20 cellular contexts compared by ENCODE assay signal in genomic region chrX:70553516-70553915, GRCh38.
A peak's percentile ranks its signal among the peaks of the same experiment; 100 is the strongest.
DNase-seq lines count a peak whose midpoint lies in the region; ATAC-seq, FAIRE-seq and TF ChIP-seq lines count a peak whose summit lies in the region.
"Had no signal": no experiment of that assay in that cellular context is flagged by ENCODE, and none has a peak within 500 bp of the region (broad histone marks: within the 10 kb centered on the region; RNA-seq: fewer than 3 reads in every experiment).

No MANE protein-coding gene starts in this region.

- H3K27ac ChIP-seq in A549 = peak overlapping the region; percentile 67 to 74; a peak in 4 of 6 replicates
- H3K27ac ChIP-seq in PC-9 = peak overlapping the region; percentile 66
- H3K27ac ChIP-seq: heart left ventricle, right atrium auricular region had no signal

- peak overlapping the region; percentile 71 for H2AFZ ChIP-seq in PC-9

- no peaks in the 10 kb centered on the region for H3K27me3 ChIP-seq in PC-9 (ENCODE audit: insufficient read depth, low read depth)
- H3K27me3 ChIP-seq: heart left ventricle, right atrium auricular region had no signal

- peak overlapping the region; percentile 34; the same call in 1 of the 3 replicates for H3K4me2 ChIP-seq in A549
- peak overlapping the region; percentile 49 for H3K4me2 ChIP-seq in PC-9

- no peaks in the 10 kb centered on the region for H3K9me2 ChIP-seq in PC-9 (ENCODE audit: insufficient read depth)

- peaks cover 0 to 7% (median 3%) of the 10 kb centered on the region in 3 donors for H3K27me3 Mint-ChIP-seq in immature natural killer cell (ENCODE audit: low read depth in 3 of 3)
- H3K27me3 Mint-ChIP-seq: IgD-negative memory B cell had no signal

- no peaks in the 10 kb centered on the region for H3K4me1 Mint-ChIP-seq in immature natural killer cell
- H3K4me1 Mint-ChIP-seq: IgD-negative memory B cell had no signal

- H3K79me2 ChIP-seq in PC-9 (ENCODE audit: low read depth) = no peaks in the 10 kb centered on the region

- H3K36me3 ChIP-seq in PC-9 (ENCODE audit: low read depth) = no peaks in the 10 kb centered on the region
- H3K36me3 ChIP-seq: heart left ventricle, right atrium auricular region had no signal

- intact Hi-C loops in PC-9 (cut with micrococcal nuclease; ENCODE audit: unreplicated experiment) = loop anchor here (5.0 kb wide), 1 partner anchor 121 kb away; no protein-coding TSS in a partner anchor

- peak; percentile 59 for FAIRE-seq in A549 (lab: Jason Lieb, UNC)

- no peak for DNase-seq in A549 (ENCODE audit: low read depth in 1 of 2, low spot score in 1 of 2)
- DNase-seq in PC-9 = no peak
- DNase-seq in immature natural killer cell = no peak
- DNase-seq in DMS79 treated with DMSO at 0.1 percent for 48 hours (lab: John Stamatoyannopoulos, UW) = no peak
- DNase-seq in NCI-H748 treated with DMSO at 0.1 percent for 48 hours (lab: John Stamatoyannopoulos, UW) = no peak
- DNase-seq: activated naive CD4-positive, alpha-beta T cell treated with anti-CD3 and anti-CD28 coated beads for 36 hours; central memory CD4-positive, alpha-beta T cell; heart left ventricle; NCI-H146; NCI-H524; Right ventricle myocardium superior; stimulated activated CD4-positive, alpha-beta T cell treated with anti-CD3 and anti-CD28 coated beads, Interleukin-4, amount 100 ng/mL, for 24 hours; stimulated activated naive CD4-positive, alpha-beta T cell treated with Interleukin-2 at 50 U/mL for 16 hours; T1000 had no signal

- no peaks in the 10 kb centered on the region for H3K36me3 Mint-ChIP-seq in immature natural killer cell
- H3K36me3 Mint-ChIP-seq: IgD-negative memory B cell had no signal

- H3F3A ChIP-seq in PC-9 (ENCODE audit: insufficient read depth, low read depth) = no peaks in the 10 kb centered on the region

- H3K9me3 ChIP-seq in A549 (no peaks in the 10 kb centered on the region), PC-9 (ENCODE audit: insufficient read depth, low read depth) (no peaks in the 10 kb centered on the region)

- TF ChIP-seq POLR2A in A549 (IDR thresholded peaks at IDR 0.05; ENCODE audit: low read length) = no peak

- TF ChIP-seq CTCF in A549 (IDR thresholded peaks at IDR 0.05) = no peak
- no peak for TF ChIP-seq CTCF in PC-9 (conservative IDR thresholded peaks at IDR 0.05)

- BruUV-seq in PC-9 (replicated peaks; lab: Mats Ljungman, UMichigan) = no TSS peak

- H3K27ac Mint-ChIP-seq in immature natural killer cell = no peak overlapping the region
- H3K27ac Mint-ChIP-seq: activated naive CD4-positive, alpha-beta T cell treated with anti-CD3 and anti-CD28 coated beads for 36 hours; IgD-negative memory B cell; nephron had no signal

- H3K9me3 Mint-ChIP-seq in immature natural killer cell = peaks cover 0 to 2% (median 0%) of the 10 kb centered on the region in 6 donors

- POLR2A ChIA-PET in A549 (lab: Yijun Ruan, JAX) (interaction anchor here (0.8 kb wide), 1 partner anchor 101 kb away, joined by 4 read pairs; no protein-coding TSS in a partner anchor), PC-9 (lab: Charles Lee; ENCODE audit: unreplicated experiment) (no interaction called here)

- TF ChIP-seq EP300 in A549 (IDR thresholded peaks at IDR 0.05) = no peak

- H3K4me3 Mint-ChIP-seq in immature natural killer cell = no peak overlapping the region
- H3K4me3 Mint-ChIP-seq: activated naive CD4-positive, alpha-beta T cell treated with anti-CD3 and anti-CD28 coated beads for 36 hours; IgD-negative memory B cell; nephron had no signal

- H3K4me1 ChIP-seq in A549 (peaks cover 8% of the 10 kb centered on the region; the same call in 2 of the 3 replicates), PC-9 (replicated peaks; ENCODE audit: insufficient read depth) (peaks cover 12% of the 10 kb centered on the region)
- H3K4me1 ChIP-seq: heart left ventricle, right atrium auricular region had no signal

- CTCF ChIA-PET in A549 (lab: Yijun Ruan, JAX) (interaction anchor here (0.9 to 3.8 kb wide), 9 partner anchors 8 to 134 kb away, joined by 3 to 31 read pairs (median 4); partner anchors contain the start of genes DLG3 and GDPD2), PC-9 (lab: Charles Lee) (interaction anchor here (0.6 kb wide), 2 partner anchors 101 to 631 kb away, joined by 3 to 13 read pairs; no protein-coding TSS in a partner anchor)

- 65% methylated on average over 1 of the region's 1 CpG for WGBS in A549 (ENCODE audit: missing lambda C conversion rate)

- H3K4me3 ChIP-seq in A549 = no peak overlapping the region
- H3K4me3 ChIP-seq in PC-9 = no peak overlapping the region
- H3K4me3 ChIP-seq: heart left ventricle, right atrium auricular region had no signal

- ATAC-seq in A549 (no peak), GM18861 (IDR thresholded peaks at IDR 0.05; ENCODE audit: unreplicated experiment) (peak; percentile 89), HG02678 (IDR thresholded peaks at IDR 0.05; ENCODE audit: unreplicated experiment) (peak; percentile 62), HG03521 (IDR thresholded peaks at IDR 0.05; ENCODE audit: unreplicated experiment) (no peak)
- ATAC-seq: heart left ventricle had no signal

- no peak for TF ChIP-seq RAD21 in A549 (conservative IDR thresholded peaks at IDR 0.05 in 1 of 2, IDR thresholded peaks at IDR 0.05 in 1 of 2)

- no peaks in the 10 kb centered on the region for H4K20me1 ChIP-seq in PC-9 (ENCODE audit: insufficient read depth)

TF ChIP-seq in A549, 52 proteins besides CTCF, POLR2A, EP300 and RAD21:
- TF ChIP-seq NR3C1 (IDR thresholded peaks at IDR 0.05) = no peak
- TF ChIP-seq HOXB13 (CRISPR knock-in tag; IDR thresholded peaks at IDR 0.05; ENCODE audit: low read depth) = no peak
- no peak for TF ChIP-seq POLR2AphosphoS2 (conservative IDR thresholded peaks at IDR 0.05; ENCODE audit: low read length)
- TF ChIP-seq E2F6 (IDR thresholded peaks at IDR 0.05; ENCODE audit: borderline replicate concordance, low read depth) = no peak
- TF ChIP-seq SREBF2 (IDR thresholded peaks at IDR 0.05) = no peak
- no peak for TF ChIP-seq JUNB (IDR thresholded peaks at IDR 0.05)
TF ChIP-seq in A549: peak in this region for 0.

Comparison
In these comparisons a context has a peak if more than half of its experiments do, and no peak if none do; other contexts are left out.
1. ATAC-seq: peak in GM18861 (single experiment) and HG02678 (single experiment); none in A549 (0 of 2) and HG03521 (single experiment).